Comparison of ENCODE assay signal across 11 cellular contexts in genomic region chr14:64234877-64235651, GRCh38. TPM values are rescaled to one million over a fixed set of nuclear protein-coding genes. Genes with fewer than 3 reads are reported as not detected.
DNase-seq lines count a peak whose midpoint lies in the region; ATAC-seq and TF ChIP-seq lines count a peak whose summit lies in the region.
"Had no signal": no experiment of that assay in that cellular context is flagged by ENCODE, and none has a peak within 500 bp of the region (broad histone marks: within the 10 kb centered on the region; RNA-seq: fewer than 3 reads in every experiment).

No MANE protein-coding gene starts in this region.

- no peaks in the 10 kb centered on the region for H3K9me3 ChIP-seq in uterus
- H3K9me3 ChIP-seq: heart right ventricle had no signal

- H3K4me3 Mint-ChIP-seq in activated CD8-positive, alpha-beta T cell treated with anti-CD3 and anti-CD28 coated beads for 36 hours: no peak overlapping the region
- H3K4me3 Mint-ChIP-seq: activated CD4-positive, alpha-beta memory T cell treated with anti-CD3 and anti-CD28 coated beads for 36 hours had no signal

- no peak for ATAC-seq in GM18861 (IDR thresholded peaks at IDR 0.05; ENCODE audit: unreplicated experiment)
- no peak for ATAC-seq in activated CD8-positive, alpha-beta T cell treated with anti-CD3 and anti-CD28 coated beads for 36 hours

- no peaks in the 10 kb centered on the region for H3K4me1 ChIP-seq in uterus

- DNase-seq in DMS 273 (lab: John Stamatoyannopoulos, UW; ENCODE audit: unreplicated experiment) (peak; percentile 55), DMS 273 treated with DMSO at 0.1 percent for 48 hours (lab: John Stamatoyannopoulos, UW) (no peak), astrocyte of the spinal cord (ENCODE audit: low read depth, low spot score) (peak; percentile 67), skeletal muscle cell (ENCODE audit: low read depth) (peak; percentile 12), uterus (no peak)
- DNase-seq in activated CD8-positive, alpha-beta T cell treated with anti-CD3 and anti-CD28 coated beads for 36 hours: no peak
- DNase-seq: activated CD4-positive, alpha-beta memory T cell treated with anti-CD3 and anti-CD28 coated beads for 36 hours; heart right ventricle had no signal

- no peaks in the 10 kb centered on the region for H3K36me3 ChIP-seq in uterus

- intact Hi-C loops in activated CD8-positive, alpha-beta T cell treated with anti-CD3 and anti-CD28 coated beads for 36 hours (cut with micrococcal nuclease): loop anchor here (5.0 kb wide), 1 partner anchor 62 kb away; no protein-coding TSS in a partner anchor
- intact Hi-C loops in uterus (cut with DNase I; ENCODE audit: low total_unique reads): no loop called here

- TF ChIP-seq RAD21 in Ishikawa (IDR thresholded peaks at IDR 0.05; ENCODE audit: low read depth): no peak

- TF ChIP-seq POLR2A in uterus (IDR thresholded peaks at IDR 0.05): no peak

- H3K27ac Mint-ChIP-seq in activated CD8-positive, alpha-beta T cell treated with anti-CD3 and anti-CD28 coated beads for 36 hours: no peak overlapping the region
- H3K27ac Mint-ChIP-seq: activated CD4-positive, alpha-beta memory T cell treated with anti-CD3 and anti-CD28 coated beads for 36 hours had no signal

- in situ Hi-C loops in astrocyte of the spinal cord (cut with HindIII; ENCODE audit: low sequenced_read_pairs): no loop called here

- no peak overlapping the region for H3K27ac ChIP-seq in uterus
- H3K27ac ChIP-seq: 22Rv1, heart right ventricle had no signal

- H3K27me3 ChIP-seq in uterus: no peaks in the 10 kb centered on the region
- H3K27me3 ChIP-seq: heart right ventricle had no signal

- POLR2A ChIA-PET in activated CD8-positive, alpha-beta T cell treated with anti-CD3 and anti-CD28 coated beads for 36 hours (lab: Charles Lee): interaction anchor here (1.4 kb wide), 1 partner anchor 61 kb away, joined by 3 read pairs; no protein-coding TSS in a partner anchor

- H3K4me3 ChIP-seq in astrocyte of the spinal cord (ENCODE audit: low read depth, low read length): no peak overlapping the region
- no peak overlapping the region for H3K4me3 ChIP-seq in skeletal muscle cell (ENCODE audit: low read depth, low read length)
- no peak overlapping the region for H3K4me3 ChIP-seq in uterus
- H3K4me3 ChIP-seq: heart right ventricle had no signal

- CTCF ChIA-PET in activated CD8-positive, alpha-beta T cell treated with anti-CD3 and anti-CD28 coated beads for 36 hours (lab: Charles Lee): interaction anchor here (1.9 to 2.3 kb wide), 2 partner anchors 60 to 69 kb away, joined by 7 read pairs; no protein-coding TSS in a partner anchor

- no peak for TF ChIP-seq EP300 in Ishikawa (IDR thresholded peaks at IDR 0.05; ENCODE audit: borderline replicate concordance)

- no peaks in the 10 kb centered on the region for H3K27me3 Mint-ChIP-seq in activated CD8-positive, alpha-beta T cell treated with anti-CD3 and anti-CD28 coated beads for 36 hours
- H3K27me3 Mint-ChIP-seq: activated CD4-positive, alpha-beta memory T cell treated with anti-CD3 and anti-CD28 coated beads for 36 hours had no signal

- H3K4me1 Mint-ChIP-seq in activated CD8-positive, alpha-beta T cell treated with anti-CD3 and anti-CD28 coated beads for 36 hours (ENCODE audit: low read depth): peaks cover 18% of the 10 kb centered on the region

- no peaks in the 10 kb centered on the region for H3K9me3 Mint-ChIP-seq in activated CD8-positive, alpha-beta T cell treated with anti-CD3 and anti-CD28 coated beads for 36 hours
- H3K9me3 Mint-ChIP-seq: activated CD4-positive, alpha-beta memory T cell treated with anti-CD3 and anti-CD28 coated beads for 36 hours had no signal

- no peaks in the 10 kb centered on the region for H3K36me3 Mint-ChIP-seq in activated CD8-positive, alpha-beta T cell treated with anti-CD3 and anti-CD28 coated beads for 36 hours (ENCODE audit: low read depth)
- H3K36me3 Mint-ChIP-seq: activated CD4-positive, alpha-beta memory T cell treated with anti-CD3 and anti-CD28 coated beads for 36 hours had no signal

- no peak for TF ChIP-seq CTCF in astrocyte of the spinal cord (IDR thresholded peaks at IDR 0.05; ENCODE audit: low read depth, low read length)
- no peak for TF ChIP-seq CTCF in activated CD8-positive, alpha-beta T cell treated with anti-CD3 and anti-CD28 coated beads for 36 hours (IDR thresholded peaks at IDR 0.05)
- no peak for TF ChIP-seq CTCF in uterus (IDR thresholded peaks at IDR 0.05)

TF ChIP-seq in Ishikawa, 13 proteins besides CTCF, POLR2A, EP300 and RAD21:
- TF ChIP-seq NFIC (IDR thresholded peaks at IDR 0.05) (0 out of 2 replicates have a peak, but pooled peaks have one; percentile 13), EGR1 (IDR thresholded peaks at IDR 0.05) (no peak), TCF12 (IDR thresholded peaks at IDR 0.05; ENCODE audit: low read depth) (no peak)

RNA-seq across cellular contexts. Expression of gene ESR2, which starts 59.1 kb away (rescaled TPM):
- under 1 TPM; 0.31 to 0.43 TPM for total RNA-seq in activated CD8-positive, alpha-beta T cell treated with anti-CD3 and anti-CD28 coated beads for 36 hours
- 1 to 10 TPM in 3 of 4 donors, under 1 TPM in 1; 0.41 to 8.2 (median 3.9) TPM for total RNA-seq in uterus

Comparison
In these comparisons a context has a peak if more than half of its experiments do, and no peak if none do; other contexts are left out.
1. DNase-seq: peak in DMS 273 (single experiment), astrocyte of the spinal cord (single experiment) and skeletal muscle cell (single experiment); none in DMS 273 treated with DMSO at 0.1 percent for 48 hours (single experiment), activated CD8-positive, alpha-beta T cell treated with anti-CD3 and anti-CD28 coated beads for 36 hours (single experiment) and uterus (0 of 2).